Comparison of ENCODE assay signal across 25 cellular contexts in the genomic region with DNA sequence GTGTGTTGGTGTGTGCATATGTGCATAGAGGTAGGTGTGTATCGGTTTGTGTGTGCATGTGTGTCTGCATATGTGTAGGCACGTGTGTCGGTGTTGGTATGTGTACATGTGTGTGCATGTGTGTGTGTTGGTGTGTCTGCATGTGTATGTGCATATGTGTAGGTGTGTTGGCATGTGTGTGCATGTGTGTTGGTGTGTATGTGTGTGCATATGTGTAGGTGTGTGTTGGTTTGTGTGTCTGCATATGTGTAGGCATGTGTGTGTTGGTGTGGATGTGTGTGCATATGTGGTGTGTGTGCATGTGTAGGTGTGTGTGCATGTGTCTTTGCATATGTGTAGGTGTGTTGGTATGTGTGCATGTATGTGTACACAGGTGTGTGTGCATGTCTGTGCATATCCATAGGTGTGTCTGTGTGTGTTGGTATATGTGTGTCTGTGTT. TPM values are rescaled to one million over a fixed set of nuclear protein-coding genes. Genes with fewer than 3 reads are reported as not detected.
"Had no signal": no experiment of that assay in that cellular context is flagged by ENCODE, and none has a peak within 500 bp of the region (broad histone marks: within the 10 kb centered on the region; RNA-seq: fewer than 3 reads in every experiment).

No MANE protein-coding gene starts in this region.

- H3K4me3 Mint-ChIP-seq: naive thymus-derived CD8-positive, alpha-beta T cell had no signal

- H3K27ac Mint-ChIP-seq: naive thymus-derived CD8-positive, alpha-beta T cell had no signal

- DNase-seq: cortex of kidney; effector memory CD4-positive, alpha-beta T cell; gastrocnemius medialis; heart right ventricle; hypothalamus; mammary epithelial cell; mucosa of descending colon; naive thymus-derived CD8-positive, alpha-beta T cell; small intestine; stimulated activated CD4-positive, alpha-beta T cell treated with anti-CD3 and anti-CD28 coated beads, Interleukin-12 subunit alpha, Interleukin-12 subunit beta, amount 100 ng/mL, for 4 hours; stimulated activated naive CD4-positive, alpha-beta T cell; stomach; substantia nigra; transverse colon; uterus had no signal

- H3K9me3 ChIP-seq: esophagus muscularis mucosa, gastrocnemius medialis, heart right ventricle, mucosa of descending colon, stomach, thoracic aorta, transverse colon, uterus had no signal

- H3K27me3 ChIP-seq: uterus had no signal

- H3K9me3 Mint-ChIP-seq: naive thymus-derived CD8-positive, alpha-beta T cell had no signal

- FAIRE-seq: islet of Langerhans, small intestine had no signal

- H3K27ac ChIP-seq: epithelial cell of prostate, esophagus muscularis mucosa, gastrocnemius medialis, heart right ventricle, stomach, thoracic aorta, transverse colon, uterus had no signal

- H3K4me3 ChIP-seq: esophagus muscularis mucosa, gastrocnemius medialis, heart right ventricle, mucosa of descending colon, stomach, thoracic aorta, transverse colon, uterus had no signal

- H3K36me3 ChIP-seq: esophagus muscularis mucosa, gastrocnemius medialis, heart right ventricle, stomach, thoracic aorta, transverse colon, uterus had no signal

- H3K36me3 Mint-ChIP-seq: naive thymus-derived CD8-positive, alpha-beta T cell had no signal

- ATAC-seq: gastrocnemius medialis; heart right ventricle; left lobe of liver; mucosa of descending colon; naive thymus-derived CD8-positive, alpha-beta T cell had no signal

RNA-seq across cellular contexts. Expression of a gene that starts 3.9 kb away (rescaled TPM):
- total RNA-seq: osteocyte had no signal
- polyA plus RNA-seq: naive thymus-derived CD8-positive, alpha-beta T cell had no signal

RNA-seq across cellular contexts. Expression of a gene that starts 4.6 kb away (rescaled TPM):
- total RNA-seq: esophagus muscularis mucosa; fibroblast of villous mesenchyme; gastrocnemius medialis; heart right ventricle; left lobe of liver; lower leg skin; mammary epithelial cell; mucosa of descending colon; naive thymus-derived CD8-positive, alpha-beta T cell; osteocyte; pulmonary artery endothelial cell; stomach; thoracic aorta; transverse colon; uterus had no signal
- polyA plus RNA-seq: heart right ventricle; mammary epithelial cell; naive thymus-derived CD8-positive, alpha-beta T cell; neural cell; small intestine; stomach had no signal
